11 cellular contexts compared by ENCODE assay signal in the genomic region with DNA sequence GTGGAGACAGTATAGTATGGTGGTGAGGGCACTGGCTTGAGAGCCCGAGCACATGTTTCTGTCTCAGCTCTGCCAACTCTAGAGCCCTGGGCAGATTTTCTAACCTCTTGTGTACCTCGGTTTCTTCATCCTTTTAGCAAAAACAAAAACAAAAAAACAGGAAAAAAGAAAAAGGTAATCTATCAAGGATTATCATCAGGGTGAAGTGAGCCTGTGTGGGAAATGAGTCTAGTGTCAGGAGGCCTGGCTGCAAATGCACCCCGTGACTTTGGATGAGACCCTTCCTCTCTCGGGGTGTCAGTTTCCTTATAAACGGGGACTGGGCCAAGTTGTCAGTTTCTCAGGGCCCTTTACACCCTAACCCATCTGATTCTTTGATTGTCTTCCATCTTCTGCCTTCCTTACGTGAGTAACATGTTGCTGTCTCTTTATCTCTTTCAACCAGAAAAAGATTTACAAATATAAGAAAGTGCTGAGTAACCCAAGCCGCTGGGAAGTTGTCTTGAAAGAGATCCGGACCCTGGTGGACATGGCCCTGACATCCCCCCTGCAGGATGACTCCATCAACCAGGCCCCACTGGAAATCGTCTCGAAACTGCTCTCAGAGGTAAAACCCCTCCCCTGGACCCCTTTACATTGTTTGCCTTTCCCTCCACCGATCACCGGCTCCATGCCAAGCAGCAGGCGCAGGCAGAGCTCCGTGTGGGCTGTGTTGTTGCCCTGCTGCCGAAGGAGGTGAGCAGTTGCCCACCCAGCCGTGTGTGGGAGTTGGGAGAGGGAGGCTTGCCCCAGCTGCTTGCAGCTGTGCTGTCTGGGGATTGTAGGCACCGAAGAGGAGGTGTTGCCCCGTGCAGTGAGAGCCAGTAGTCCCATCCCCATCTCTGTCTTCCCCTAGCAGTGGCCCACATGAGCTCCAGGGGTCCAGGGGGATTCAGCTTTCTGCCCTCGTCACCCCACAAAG.
DNase-seq lines count a peak whose midpoint lies in the region; ATAC-seq, FAIRE-seq and TF ChIP-seq lines count a peak whose summit lies in the region.
"Had no signal": no experiment of that assay in that cellular context is flagged by ENCODE, and none has a peak within 500 bp of the region (broad histone marks: within the 10 kb centered on the region; RNA-seq: fewer than 3 reads in every experiment).

No MANE protein-coding gene starts in this region.

- CTCF ChIA-PET in activated naive CD4-positive, alpha-beta T cell treated with anti-CD3 and anti-CD28 coated beads, Interleukin-2, amount 10 ng/mL, durations not matched to agents 7 days and 5 days (lab: Charles Lee) = no interaction called here

- no peak overlapping the region for H3K4me3 Mint-ChIP-seq in activated naive CD4-positive, alpha-beta T cell treated with anti-CD3 and anti-CD28 coated beads, Interleukin-2, amount 10 ng/mL, durations not matched to agents 7 days and 5 days

- no peak for ATAC-seq in activated naive CD4-positive, alpha-beta T cell treated with anti-CD3 and anti-CD28 coated beads, Interleukin-2, amount 50 U/mL, for 72 hours
- ATAC-seq in upper lobe of left lung (ENCODE audit: low FRiP score in 2 of 2) (no peak), GM19452 (IDR thresholded peaks at IDR 0.05; ENCODE audit: unreplicated experiment) (no peak)
- ATAC-seq in activated CD4-positive, CD25-positive, alpha-beta regulatory T cell treated with anti-CD3 and anti-CD28 coated beads, Interleukin-2, amount 50 U/mL, for 24 hours = no peak
- ATAC-seq: Panc1 had no signal

- H3K27me3 Mint-ChIP-seq in activated naive CD4-positive, alpha-beta T cell treated with anti-CD3 and anti-CD28 coated beads, Interleukin-2, amount 10 ng/mL, durations not matched to agents 7 days and 5 days = no peaks in the 10 kb centered on the region

- TF ChIP-seq EP300 in upper lobe of left lung (IDR thresholded peaks at IDR 0.05) = no peak

- H3K36me3 ChIP-seq in OCI-LY1 (ENCODE audit: insufficient read depth, low read length) (peaks cover 37% of the 10 kb centered on the region), kidney (ENCODE audit: control insufficient read depth in 1 of 2, insufficient read depth in 2 of 2, low read length in 2 of 2) (peaks cover 0 to 4% of the 10 kb centered on the region in 2 donors), upper lobe of left lung (peaks cover 3 to 24% (median 19%) of the 10 kb centered on the region in 4 donors)

- TF ChIP-seq POLR2A in upper lobe of left lung (IDR thresholded peaks at IDR 0.05) = no peak

- WGBS in upper lobe of left lung, 2 donors = 69 to 76% methylated on average over 16 to 19 of the region's 19 CpGs

- no peaks in the 10 kb centered on the region for H3F3A ChIP-seq in OCI-LY1 (ENCODE audit: insufficient read depth, low read length)

- peak overlapping the region; percentile 43 for H3K4me2 ChIP-seq in OCI-LY1 (ENCODE audit: low read length)

- H3K9me2 ChIP-seq in OCI-LY1 (ENCODE audit: low read depth, low read length) = no peaks in the 10 kb centered on the region

- no peaks in the 10 kb centered on the region for H3K36me3 Mint-ChIP-seq in activated naive CD4-positive, alpha-beta T cell treated with anti-CD3 and anti-CD28 coated beads, Interleukin-2, amount 50 U/mL, for 72 hours
- no peaks in the 10 kb centered on the region for H3K36me3 Mint-ChIP-seq in activated naive CD4-positive, alpha-beta T cell treated with anti-CD3 and anti-CD28 coated beads, Interleukin-2, amount 10 ng/mL, durations not matched to agents 7 days and 5 days

- no peaks in the 10 kb centered on the region for H3K4me1 Mint-ChIP-seq in activated naive CD4-positive, alpha-beta T cell treated with anti-CD3 and anti-CD28 coated beads, Interleukin-2, amount 10 ng/mL, durations not matched to agents 7 days and 5 days

- H3K27ac ChIP-seq in OCI-LY1 (ENCODE audit: low read depth, low read length, poor library complexity, severe bottlenecking) (peak overlapping the region; percentile 87), kidney (ENCODE audit: low read depth in 2 of 2, low read length in 2 of 2) (peak overlapping the region; percentile 64 to 76), upper lobe of left lung (peak overlapping the region in 3 of 4 donors; percentile 4 to 58 (median 20))

- intact Hi-C loops in kidney (cut with DNase I) = no loop called here

- peak overlapping the region; percentile 77 to 78 for H3K27ac Mint-ChIP-seq in activated naive CD4-positive, alpha-beta T cell treated with anti-CD3 and anti-CD28 coated beads, Interleukin-2, amount 50 U/mL, for 72 hours
- H3K27ac Mint-ChIP-seq in activated naive CD4-positive, alpha-beta T cell treated with anti-CD3 and anti-CD28 coated beads, Interleukin-2, amount 10 ng/mL, durations not matched to agents 7 days and 5 days = no peak overlapping the region

- TF ChIP-seq CTCF in OCI-LY1 (IDR thresholded peaks at IDR 0.05; ENCODE audit: low read length) (no peak), kidney (IDR thresholded peaks at IDR 0.05; ENCODE audit: borderline replicate concordance, extremely low read depth, insufficient read depth) (no peak), upper lobe of left lung (IDR thresholded peaks at IDR 0.05) (no peak)

- H3K4me3 ChIP-seq in OCI-LY1 (ENCODE audit: low read depth, low read length, poor library complexity, severe bottlenecking) (peak overlapping the region; percentile 31), kidney (ENCODE audit: low read length in 2 of 2) (no peak overlapping the region), upper lobe of left lung (no peak overlapping the region)

- H3K79me2 ChIP-seq in OCI-LY1 (ENCODE audit: insufficient read depth, low read length) = no peaks in the 10 kb centered on the region

- H3K9me3 ChIP-seq in OCI-LY1 (ENCODE audit: low read length) (no peaks in the 10 kb centered on the region), kidney (ENCODE audit: control insufficient read depth in 1 of 2, low read length in 2 of 2) (no peaks in the 10 kb centered on the region), upper lobe of left lung (no peaks in the 10 kb centered on the region)

- no peak for DNase-seq in activated naive CD4-positive, alpha-beta T cell treated with anti-CD3 and anti-CD28 coated beads, Interleukin-2, amount 50 U/mL, for 72 hours (ENCODE audit: low spot score in 2 of 2)
- DNase-seq in activated naive CD4-positive, alpha-beta T cell treated with anti-CD3 and anti-CD28 coated beads, Interleukin-2, amount 10 ng/mL, durations not matched to agents 7 days and 5 days = no peak
- DNase-seq in kidney (no peak), upper lobe of left lung (peak in 1 of 2 donors; percentile 42), NOMO-1 (lab: John Stamatoyannopoulos, UW; ENCODE audit: unreplicated experiment in 2 of 2) (no peak)
- DNase-seq: activated CD4-positive, alpha-beta T cell treated with anti-CD3 and anti-CD28 coated beads for 4 hours; foreskin melanocyte had no signal

- H3K27me3 ChIP-seq in OCI-LY1 (ENCODE audit: insufficient read depth, low read length) (no peaks in the 10 kb centered on the region), upper lobe of left lung (no peaks in the 10 kb centered on the region)

- FAIRE-seq in kidney (lab: Jason Lieb, UNC) = no peak

- H3K9me3 Mint-ChIP-seq in activated naive CD4-positive, alpha-beta T cell treated with anti-CD3 and anti-CD28 coated beads, Interleukin-2, amount 50 U/mL, for 72 hours = no peaks in the 10 kb centered on the region
- H3K9me3 Mint-ChIP-seq in activated naive CD4-positive, alpha-beta T cell treated with anti-CD3 and anti-CD28 coated beads, Interleukin-2, amount 10 ng/mL, durations not matched to agents 7 days and 5 days = no peaks in the 10 kb centered on the region

- no peaks in the 10 kb centered on the region for H4K20me1 ChIP-seq in OCI-LY1 (ENCODE audit: insufficient read depth, low read length)

- H3K4me1 ChIP-seq in OCI-LY1 (ENCODE audit: insufficient read depth, low read length, severe bottlenecking) (peaks cover 71% of the 10 kb centered on the region), kidney (ENCODE audit: control insufficient read depth in 1 of 2, insufficient read depth in 1 of 2, low read depth in 1 of 2, low read length in 2 of 2) (peaks cover 17 to 25% of the 10 kb centered on the region in 2 donors), upper lobe of left lung (peaks cover 0 to 26% (median 4%) of the 10 kb centered on the region in 4 donors)

- no peak overlapping the region for H2AFZ ChIP-seq in OCI-LY1 (ENCODE audit: low read length)

- H3K9ac ChIP-seq in OCI-LY1 (ENCODE audit: low read length) (peak overlapping the region; percentile 28), kidney (ENCODE audit: low read length in 2 of 2) (peak overlapping the region in 1 of 2 donors; percentile 52)

Comparison
In these comparisons a context has a peak if more than half of its experiments do, and no peak if none do; other contexts are left out.
1. H3K27ac ChIP-seq: peak in every context shown above with its lines; median percentile 87 in OCI-LY1; 70 in kidney; 20 in upper lobe of left lung.